ENCODE assay signal across 27 cellular contexts in the genomic region with DNA sequence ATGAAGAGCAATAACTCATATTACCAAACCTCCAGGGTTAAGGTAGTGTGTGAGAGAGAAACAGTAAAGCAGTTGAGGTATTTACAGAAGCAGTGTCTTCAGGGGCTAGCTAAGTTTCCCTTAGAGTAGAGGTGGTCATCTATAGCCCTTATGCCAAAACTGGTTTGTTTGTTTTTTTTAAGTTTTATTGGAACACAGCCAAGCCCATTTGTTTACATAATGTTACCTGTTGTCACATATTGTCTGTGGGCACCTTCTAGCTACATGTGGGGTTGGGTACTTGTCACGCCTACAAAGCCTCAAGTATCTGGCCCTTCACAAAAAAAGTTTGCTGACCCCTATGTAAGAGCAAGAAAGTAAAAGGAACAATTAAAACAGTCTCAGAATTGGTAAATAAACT. TPM values are rescaled to one million over a fixed set of nuclear protein-coding genes. Genes with fewer than 3 reads are reported as not detected.
DNase-seq lines count a peak whose midpoint lies in the region; ATAC-seq and TF ChIP-seq lines count a peak whose summit lies in the region.
"Had no signal": no experiment of that assay in that cellular context is flagged by ENCODE, and none has a peak within 500 bp of the region (broad histone marks: within the 10 kb centered on the region; RNA-seq: fewer than 3 reads in every experiment).

No MANE protein-coding gene starts in this region.

- no peaks in the 10 kb centered on the region for H3K27me3 ChIP-seq in hepatocyte
- H3K27me3 ChIP-seq: pancreas, transverse colon had no signal

- WGBS in hepatocyte (ENCODE audit: low lambda C conversion rate, missing lambda C conversion rate): 94% methylated on average over 1 of the region's 1 CpG

- H3K27me3 Mint-ChIP-seq in stimulated activated naive CD8-positive, alpha-beta T cell treated with anti-CD3 and anti-CD28 coated beads, Interleukin-15, Interleukin-2, amounts not matched to agents 100 ng/mL and 50 ng/mL, for 24 hours: no peaks in the 10 kb centered on the region
- H3K27me3 Mint-ChIP-seq in stimulated activated naive CD8-positive, alpha-beta T cell treated with anti-CD3 and anti-CD28 coated beads, Interleukin-15, amount 100 ng/mL, for 72 hours: no peaks in the 10 kb centered on the region
- no peaks in the 10 kb centered on the region for H3K27me3 Mint-ChIP-seq in type B pancreatic cell
- H3K27me3 Mint-ChIP-seq: activated CD4-positive, alpha-beta memory T cell treated with anti-CD3 and anti-CD28 coated beads, Interleukin-2, amount 10 ng/mL, durations not matched to agents 7 days and 5 days; activated naive CD8-positive, alpha-beta T cell had no signal

- no peaks in the 10 kb centered on the region for H3K9me2 ChIP-seq in hepatocyte (replicated peaks; ENCODE audit: insufficient read depth)

- H3K4me2 ChIP-seq in hepatocyte: no peak overlapping the region
- H3K4me2 ChIP-seq: KMS-11 had no signal

- H2AFZ ChIP-seq in hepatocyte: no peak overlapping the region

- H3K4me3 Mint-ChIP-seq in stimulated activated naive CD8-positive, alpha-beta T cell treated with anti-CD3 and anti-CD28 coated beads, Interleukin-15, Interleukin-2, amounts not matched to agents 100 ng/mL and 50 ng/mL, for 24 hours: no peak overlapping the region
- no peak overlapping the region for H3K4me3 Mint-ChIP-seq in stimulated activated naive CD8-positive, alpha-beta T cell treated with anti-CD3 and anti-CD28 coated beads, Interleukin-15, amount 100 ng/mL, for 72 hours
- no peak overlapping the region for H3K4me3 Mint-ChIP-seq in type B pancreatic cell
- H3K4me3 Mint-ChIP-seq: activated CD4-positive, alpha-beta memory T cell treated with anti-CD3 and anti-CD28 coated beads, Interleukin-2, amount 10 ng/mL, durations not matched to agents 7 days and 5 days; activated naive CD8-positive, alpha-beta T cell had no signal

- H3K4me3 ChIP-seq in SK-N-MC (no peak overlapping the region), hepatocyte (no peak overlapping the region)
- H3K4me3 ChIP-seq: lower lobe of right lung, pancreas, transverse colon had no signal

- H3K9me3 Mint-ChIP-seq in stimulated activated naive CD8-positive, alpha-beta T cell treated with anti-CD3 and anti-CD28 coated beads, Interleukin-15, Interleukin-2, amounts not matched to agents 100 ng/mL and 50 ng/mL, for 24 hours: no peaks in the 10 kb centered on the region
- H3K9me3 Mint-ChIP-seq in stimulated activated naive CD8-positive, alpha-beta T cell treated with anti-CD3 and anti-CD28 coated beads, Interleukin-15, amount 100 ng/mL, for 72 hours: no peaks in the 10 kb centered on the region
- no peaks in the 10 kb centered on the region for H3K9me3 Mint-ChIP-seq in type B pancreatic cell
- H3K9me3 Mint-ChIP-seq: activated CD4-positive, alpha-beta memory T cell treated with anti-CD3 and anti-CD28 coated beads, Interleukin-2, amount 10 ng/mL, durations not matched to agents 7 days and 5 days had no signal

- H3K27ac Mint-ChIP-seq in stimulated activated naive CD8-positive, alpha-beta T cell treated with anti-CD3 and anti-CD28 coated beads, Interleukin-15, Interleukin-2, amounts not matched to agents 100 ng/mL and 50 ng/mL, for 24 hours: peak overlapping the region; percentile 42
- H3K27ac Mint-ChIP-seq in stimulated activated naive CD8-positive, alpha-beta T cell treated with anti-CD3 and anti-CD28 coated beads, Interleukin-15, amount 100 ng/mL, for 72 hours: no peak overlapping the region
- H3K27ac Mint-ChIP-seq in type B pancreatic cell: peak overlapping the region; percentile 68
- H3K27ac Mint-ChIP-seq: activated CD4-positive, alpha-beta memory T cell treated with anti-CD3 and anti-CD28 coated beads, Interleukin-2, amount 10 ng/mL, durations not matched to agents 7 days and 5 days had no signal

- H3K79me2 ChIP-seq in hepatocyte: peaks cover 6% of the 10 kb centered on the region

- no peak for ATAC-seq in stimulated activated naive CD8-positive, alpha-beta T cell treated with anti-CD3 and anti-CD28 coated beads, Interleukin-15, amount 100 ng/mL, for 72 hours
- ATAC-seq in HG02623 (IDR thresholded peaks at IDR 0.05; ENCODE audit: unreplicated experiment) (no peak), HG03571 (IDR thresholded peaks at IDR 0.05; ENCODE audit: unreplicated experiment) (no peak)
- ATAC-seq: HCT116, lower lobe of right lung, Panc1, pancreas, right cardiac atrium had no signal

- no peak for TF ChIP-seq CTCF in hepatocyte (IDR thresholded peaks at IDR 0.05; ENCODE audit: poor library complexity)
- no peak for TF ChIP-seq CTCF in type B pancreatic cell (conservative IDR thresholded peaks at IDR 0.05)

- H3K9ac ChIP-seq in SK-N-MC (ENCODE audit: insufficient read length): no peak overlapping the region
- H3K9ac ChIP-seq: KMS-11 had no signal

- H3K4me1 ChIP-seq in hepatocyte (ENCODE audit: insufficient read depth): peaks cover 3% of the 10 kb centered on the region
- H3K4me1 ChIP-seq: pancreas had no signal

- peaks cover 56% of the 10 kb centered on the region for H3K36me3 Mint-ChIP-seq in stimulated activated naive CD8-positive, alpha-beta T cell treated with anti-CD3 and anti-CD28 coated beads, Interleukin-15, Interleukin-2, amounts not matched to agents 100 ng/mL and 50 ng/mL, for 24 hours (ENCODE audit: low read depth)
- H3K36me3 Mint-ChIP-seq in type B pancreatic cell: peaks cover 31% of the 10 kb centered on the region

- H3K9me3 ChIP-seq in SK-N-MC (ENCODE audit: low read depth, low read length) (no peaks in the 10 kb centered on the region), hepatocyte (ENCODE audit: low read depth) (no peaks in the 10 kb centered on the region)
- H3K9me3 ChIP-seq: lower lobe of right lung, pancreas, transverse colon had no signal

- H3K36me3 ChIP-seq in SK-N-MC (ENCODE audit: insufficient read depth, low read length) (peaks cover 49% of the 10 kb centered on the region), hepatocyte (replicated peaks; ENCODE audit: insufficient read depth, low read depth) (no peaks in the 10 kb centered on the region)

- peaks cover 5% of the 10 kb centered on the region for H4K20me1 ChIP-seq in hepatocyte (ENCODE audit: insufficient read depth, poor library complexity, severe bottlenecking)

- DNase-seq in stimulated activated naive CD8-positive, alpha-beta T cell treated with anti-CD3 and anti-CD28 coated beads, Interleukin-15, amount 100 ng/mL, for 72 hours: no peak
- DNase-seq in SK-N-MC (ENCODE audit: low read depth, low spot score) (no peak), hepatocyte (ENCODE audit: low spot score) (no peak), type B pancreatic cell (ENCODE audit: extremely low spot score, unreplicated experiment) (no peak), NCI-H2171 (lab: John Stamatoyannopoulos, UW) (no peak)
- DNase-seq: activated CD4-positive, alpha-beta memory T cell treated with anti-CD3 and anti-CD28 coated beads, Interleukin-2, amount 10 ng/mL, durations not matched to agents 7 days and 5 days; activated CD4-positive, CD25-positive, alpha-beta regulatory T cell; DMS79 treated with DMSO at 0.1 percent for 48 hours; effector CD8-positive, alpha-beta T cell; hypothalamus; islet precursor cell; lower lobe of right lung; NCI-H1048; NCI-H187 treated with DMSO at 0.1 percent for 48 hours; NCI-H2227 treated with DMSO at 0.1 percent for 48 hours; pancreas; right cardiac atrium; stimulated activated CD4-positive, alpha-beta T cell treated with anti-CD3 and anti-CD28 coated beads, Interleukin-12 subunit alpha, Interleukin-12 subunit beta, amount 100 ng/mL, for 4 hours; stimulated activated CD4-positive, alpha-beta T cell treated with anti-CD3 and anti-CD28 coated beads, Interleukin-4, amount 100 ng/mL, for 4 hours; transverse colon had no signal

- H3K27ac ChIP-seq in SK-N-MC (0 out of 2 replicates have a peak overlapping the region, but pooled peaks have one; percentile 3), hepatocyte (peak overlapping the region; percentile 11)
- H3K27ac ChIP-seq: KMS-11, lower lobe of right lung, pancreas, transverse colon had no signal

- peaks cover 17% of the 10 kb centered on the region for H3K4me1 Mint-ChIP-seq in stimulated activated naive CD8-positive, alpha-beta T cell treated with anti-CD3 and anti-CD28 coated beads, Interleukin-15, Interleukin-2, amounts not matched to agents 100 ng/mL and 50 ng/mL, for 24 hours (ENCODE audit: low read depth)
- H3K4me1 Mint-ChIP-seq in stimulated activated naive CD8-positive, alpha-beta T cell treated with anti-CD3 and anti-CD28 coated beads, Interleukin-15, amount 100 ng/mL, for 72 hours: peaks cover 11% of the 10 kb centered on the region
- peaks cover 15% of the 10 kb centered on the region for H3K4me1 Mint-ChIP-seq in type B pancreatic cell (ENCODE audit: unreplicated experiment)

RNA-seq across cellular contexts. Expression of gene ACTR2, which starts 39.4 kb away (rescaled TPM):
- total RNA-seq in hepatocyte (89.4 and 97.7 TPM in 2 replicates), type B pancreatic cell (ENCODE audit: low replicate concordance) (188 and 222 TPM in 2 replicates)
- polyA plus RNA-seq in hepatocyte: 60.9 and 75.6 TPM in 2 replicates

Comparison
In these comparisons a context has a peak if more than half of its experiments do, and no peak if none do; other contexts are left out.
1. H3K27ac Mint-ChIP-seq: peak in stimulated activated naive CD8-positive, alpha-beta T cell treated with anti-CD3 and anti-CD28 coated beads, Interleukin-15, Interleukin-2, amounts not matched to agents 100 ng/mL and 50 ng/mL, for 24 hours (single experiment) and type B pancreatic cell (single experiment); none in stimulated activated naive CD8-positive, alpha-beta T cell treated with anti-CD3 and anti-CD28 coated beads, Interleukin-15, amount 100 ng/mL, for 72 hours (0 of 2).